In genomic region chr9:79569814-79570448, GRCh38 we compare ENCODE assay signal across 9 cellular contexts. TPM values are rescaled to one million over a fixed set of nuclear protein-coding genes. Genes with fewer than 3 reads are reported as not detected.
DNase-seq lines count a peak whose midpoint lies in the region; ATAC-seq, FAIRE-seq and TF ChIP-seq lines count a peak whose summit lies in the region.
"Had no signal": no experiment of that assay in that cellular context is flagged by ENCODE, and none has a peak within 500 bp of the region (broad histone marks: within the 10 kb centered on the region; RNA-seq: fewer than 3 reads in every experiment).

No MANE protein-coding gene starts in this region.

- H3K27ac Mint-ChIP-seq in activated CD4-positive, alpha-beta memory T cell treated with anti-CD3 and anti-CD28 coated beads for 36 hours = peak overlapping the region; percentile 28

- peaks cover 22% of the 10 kb centered on the region for H4K20me1 ChIP-seq in smooth muscle cell (ENCODE audit: low read depth)
- no peaks in the 10 kb centered on the region for H4K20me1 ChIP-seq in PC-9 (ENCODE audit: insufficient read depth)

- no peak overlapping the region for H3K9ac ChIP-seq in smooth muscle cell (ENCODE audit: low read depth)

- H3K4me2 ChIP-seq in smooth muscle cell (peak overlapping the region; percentile 95), PC-9 (no peak overlapping the region)

- H3K9me2 ChIP-seq in PC-9 (ENCODE audit: insufficient read depth) = no peaks in the 10 kb centered on the region

- no peaks in the 10 kb centered on the region for H3K9me3 Mint-ChIP-seq in activated CD4-positive, alpha-beta memory T cell treated with anti-CD3 and anti-CD28 coated beads for 36 hours
- H3K9me3 Mint-ChIP-seq: activated naive CD4-positive, alpha-beta T cell treated with anti-CD3 and anti-CD28 coated beads, Interleukin-2, amount 50 U/mL, for 24 hours had no signal

- H3K9me3 ChIP-seq in iPS DF 6.9 (ENCODE audit: control insufficient read depth, insufficient read depth, low read length) (no peaks in the 10 kb centered on the region), smooth muscle cell (replicated peaks; ENCODE audit: low read depth) (no peaks in the 10 kb centered on the region), PC-9 (ENCODE audit: insufficient read depth, low read depth) (no peaks in the 10 kb centered on the region; the same call in 1 of the 2 replicates)

- H3K36me3 ChIP-seq in iPS DF 6.9 (ENCODE audit: control insufficient read depth, insufficient read depth, low read length) (no peaks in the 10 kb centered on the region; the same call in 1 of the 2 replicates), smooth muscle cell (ENCODE audit: low read depth) (no peaks in the 10 kb centered on the region), PC-9 (ENCODE audit: low read depth) (no peaks in the 10 kb centered on the region)

- DNase-seq in HFF-Myc (ENCODE audit: extremely low read depth, low read depth) (no peak), iPS DF 6.9 (ENCODE audit: low read depth, low spot score) (no peak), smooth muscle cell (lab: John Stamatoyannopoulos, UW; ENCODE audit: unreplicated experiment) (no peak), HTR-8/SVneo (ENCODE audit: insufficient read length, low spot score) (no peak), PC-9 (no peak)
- no peak for DNase-seq in activated CD4-positive, alpha-beta memory T cell treated with anti-CD3 and anti-CD28 coated beads for 36 hours
- no peak for DNase-seq in stimulated activated naive CD4-positive, alpha-beta T cell treated with Interleukin-2 at 50 U/mL for 16 hours (lab: John Stamatoyannopoulos, UW)

- H3K79me2 ChIP-seq in smooth muscle cell (ENCODE audit: low read depth) (peaks cover 21% of the 10 kb centered on the region), PC-9 (ENCODE audit: low read depth) (no peaks in the 10 kb centered on the region)

- H3K27ac ChIP-seq in iPS DF 6.9 (ENCODE audit: low read length) (no peak overlapping the region), smooth muscle cell (ENCODE audit: low read depth) (no peak overlapping the region), PC-9 (no peak overlapping the region)

- H3K4me3 Mint-ChIP-seq in activated CD4-positive, alpha-beta memory T cell treated with anti-CD3 and anti-CD28 coated beads for 36 hours = no peak overlapping the region
- H3K4me3 Mint-ChIP-seq: activated naive CD4-positive, alpha-beta T cell treated with anti-CD3 and anti-CD28 coated beads, Interleukin-2, amount 50 U/mL, for 24 hours had no signal

- H3F3A ChIP-seq in smooth muscle cell (ENCODE audit: low read depth) = peaks cover 4% of the 10 kb centered on the region
- no peaks in the 10 kb centered on the region for H3F3A ChIP-seq in PC-9 (ENCODE audit: insufficient read depth, low read depth)

- no TSS peak for BruUV-seq in PC-9 (replicated peaks; lab: Mats Ljungman, UMichigan)

- H3K4me3 ChIP-seq in HFF-Myc (replicated peaks; ENCODE audit: low read depth, low read length) (peak overlapping the region; percentile 56), iPS DF 6.9 (ENCODE audit: low read length) (peak overlapping the region; percentile 87; the same call in 1 of the 2 replicates), smooth muscle cell (peak overlapping the region; percentile 74), PC-9 (no peak overlapping the region)

- H3K4me1 Mint-ChIP-seq in activated CD4-positive, alpha-beta memory T cell treated with anti-CD3 and anti-CD28 coated beads for 36 hours (ENCODE audit: low read depth) = peaks cover 25% of the 10 kb centered on the region

- H3K27me3 ChIP-seq in iPS DF 6.9 (ENCODE audit: control insufficient read depth, insufficient read depth, low read length) (no peaks in the 10 kb centered on the region), smooth muscle cell (ENCODE audit: low read depth) (no peaks in the 10 kb centered on the region), PC-9 (ENCODE audit: insufficient read depth, low read depth) (no peaks in the 10 kb centered on the region)

- no peak for TF ChIP-seq CTCF in HFF-Myc (IDR thresholded peaks at IDR 0.05; ENCODE audit: low read depth, low read length, missing control alignments)
- TF ChIP-seq CTCF in smooth muscle cell (IDR thresholded peaks at IDR 0.05; ENCODE audit: borderline replicate concordance, insufficient read depth, poor library complexity, severe bottlenecking) = no peak
- TF ChIP-seq CTCF in PC-9 (conservative IDR thresholded peaks at IDR 0.05) = no peak

- ATAC-seq in HG03139 (IDR thresholded peaks at IDR 0.05; ENCODE audit: unreplicated experiment) = no peak

- FAIRE-seq in HTR-8/SVneo (lab: Jason Lieb, UNC) = no peak

- H2AFZ ChIP-seq in smooth muscle cell (ENCODE audit: low read depth) = peak overlapping the region; percentile 85
- no peak overlapping the region for H2AFZ ChIP-seq in PC-9

- intact Hi-C loops in activated CD4-positive, alpha-beta memory T cell treated with anti-CD3 and anti-CD28 coated beads for 36 hours (cut with micrococcal nuclease) = loop anchor here (2.0 to 5.0 kb wide), 3 partner anchors 98 to 243 kb away; no protein-coding TSS in a partner anchor
- intact Hi-C loops in PC-9 (cut with micrococcal nuclease; ENCODE audit: unreplicated experiment) = no loop called here

- H3K4me1 ChIP-seq in iPS DF 6.9 (ENCODE audit: control insufficient read depth, insufficient read depth, low read length) (peaks cover 2% of the 10 kb centered on the region), smooth muscle cell (ENCODE audit: low read depth) (peaks cover 14% of the 10 kb centered on the region), PC-9 (replicated peaks; ENCODE audit: insufficient read depth) (no peaks in the 10 kb centered on the region)

- peaks cover 6% of the 10 kb centered on the region for H3K27me3 Mint-ChIP-seq in activated CD4-positive, alpha-beta memory T cell treated with anti-CD3 and anti-CD28 coated beads for 36 hours

- CTCF ChIA-PET in activated CD4-positive, alpha-beta memory T cell treated with anti-CD3 and anti-CD28 coated beads for 36 hours (lab: Charles Lee) = no interaction called here
- CTCF ChIA-PET in PC-9 (lab: Charles Lee) = no interaction called here

- POLR2A ChIA-PET in activated CD4-positive, alpha-beta memory T cell treated with anti-CD3 and anti-CD28 coated beads for 36 hours (lab: Charles Lee) = no interaction called here
- POLR2A ChIA-PET in PC-9 (lab: Charles Lee; ENCODE audit: unreplicated experiment) = interaction anchor here (0.7 kb wide), 1 partner anchor 125 kb away, joined by 4 read pairs; no protein-coding TSS in a partner anchor

- H3K36me3 Mint-ChIP-seq in activated CD4-positive, alpha-beta memory T cell treated with anti-CD3 and anti-CD28 coated beads for 36 hours = peaks cover 4% of the 10 kb centered on the region
- H3K36me3 Mint-ChIP-seq: activated naive CD4-positive, alpha-beta T cell treated with anti-CD3 and anti-CD28 coated beads, Interleukin-2, amount 50 U/mL, for 24 hours had no signal

- WGBS in iPS DF 6.9 (ENCODE audit: insufficient coverage, insufficient read length) = no CpG with 5 or more reads among the region's 18 CpGs
- WGBS in smooth muscle cell (ENCODE audit: low lambda C conversion rate) = 13% methylated on average over 18 of the region's 18 CpGs

RNA-seq across cellular contexts. Expression of gene TLE4, which starts 1.8 kb away (rescaled TPM):
- 10 to 100 TPM; 14.3 to 15.3 TPM for total RNA-seq in activated CD4-positive, alpha-beta memory T cell treated with anti-CD3 and anti-CD28 coated beads for 36 hours
- total RNA-seq in smooth muscle cell (53.7 and 74.3 TPM in 2 replicates), PC-9 (2021) (not detected in 2 replicates)
- 31.6 and 58.8 TPM in 2 replicates for polyA plus RNA-seq in smooth muscle cell
